Comparison of ENCODE assay signal across 9 cellular contexts in genomic region chr4:182145360-182145905, GRCh38.
DNase-seq lines count a peak whose midpoint lies in the region; ATAC-seq and TF ChIP-seq lines count a peak whose summit lies in the region.
"Had no signal": no experiment of that assay in that cellular context is flagged by ENCODE, and none has a peak within 500 bp of the region (broad histone marks: within the 10 kb centered on the region; RNA-seq: fewer than 3 reads in every experiment).

No MANE protein-coding gene starts in this region.

- no peak overlapping the region for H3K27ac Mint-ChIP-seq in activated CD4-positive, alpha-beta T cell treated with anti-CD3 and anti-CD28 coated beads for 36 hours

- H3K4me1 Mint-ChIP-seq in activated CD4-positive, alpha-beta T cell treated with anti-CD3 and anti-CD28 coated beads for 36 hours, result peaks cover 15% of the 10 kb centered on the region

- intact Hi-C loops in activated CD4-positive, alpha-beta T cell treated with anti-CD3 and anti-CD28 coated beads for 36 hours (cut with DNase I, micrococcal nuclease), result loop anchor here in 1 of 2 experiments (10.0 kb wide), 1 partner anchor 299 kb away; no protein-coding TSS in a partner anchor
- intact Hi-C loops in spleen (cut with DNase I; ENCODE audit: low total_unique reads), result no loop called here

- H3K4me3 Mint-ChIP-seq in activated CD4-positive, alpha-beta T cell treated with anti-CD3 and anti-CD28 coated beads for 36 hours, result peak overlapping the region; percentile 63

- no peaks in the 10 kb centered on the region for H3K9me3 Mint-ChIP-seq in activated CD4-positive, alpha-beta T cell treated with anti-CD3 and anti-CD28 coated beads for 36 hours (ENCODE audit: low read depth)

- TF ChIP-seq CTCF in foreskin keratinocyte (conservative IDR thresholded peaks at IDR 0.05) (no peak), spleen (IDR thresholded peaks at IDR 0.05 in 8 of 11, conservative IDR thresholded peaks at IDR 0.05 in 3 of 11) (no peak)

- ATAC-seq in activated CD4-positive, alpha-beta T cell treated with anti-CD3 and anti-CD28 coated beads for 36 hours, result no peak
- ATAC-seq in foreskin keratinocyte (no peak), HG02642 (IDR thresholded peaks at IDR 0.05; ENCODE audit: poor library complexity, unreplicated experiment) (no peak)
- ATAC-seq in activated CD4-positive, CD25-positive, alpha-beta regulatory T cell treated with anti-CD3 and anti-CD28 coated beads, Interleukin-2, amount 50 U/mL, for 24 hours, result no peak

- no peaks in the 10 kb centered on the region for H3K9me3 ChIP-seq in spleen

- H3K27me3 Mint-ChIP-seq in activated CD4-positive, alpha-beta T cell treated with anti-CD3 and anti-CD28 coated beads for 36 hours, result peaks cover 56% of the 10 kb centered on the region

- H3K27me3 ChIP-seq in foreskin keratinocyte (no peaks in the 10 kb centered on the region), spleen (replicated peaks in 1 of 7) (peaks cover 3 to 90% (median 54%) of the 10 kb centered on the region in 7 donors)

- 10 to 16% (median 11%) methylated on average over 11 of the region's 11 CpGs for WGBS in spleen, 5 donors

- H3K36me3 ChIP-seq in spleen, result no peaks in the 10 kb centered on the region

- no peak for TF ChIP-seq POLR2A in spleen (IDR thresholded peaks at IDR 0.05)

- DNase-seq in activated CD4-positive, alpha-beta T cell treated with anti-CD3 and anti-CD28 coated beads for 36 hours, result no peak
- DNase-seq in activated CD4-positive, alpha-beta T cell treated with anti-CD3 and anti-CD28 coated beads for 48 hours, result no peak
- peak; percentile 17 for DNase-seq in SK-N-DZ (ENCODE audit: low spot score)
- peak; percentile 26 to 62 for DNase-seq in foreskin keratinocyte
- no peak for DNase-seq in spleen
- DNase-seq in anterior cingulate cortex (lab: John Stamatoyannopoulos, UW), result no peak
- DNase-seq: SHP77 had no signal

- CTCF ChIA-PET in activated CD4-positive, alpha-beta T cell treated with anti-CD3 and anti-CD28 coated beads for 36 hours (lab: Charles Lee), result no interaction called here

- H3K4me3 ChIP-seq in spleen, result peak overlapping the region; percentile 16 to 72 (median 49)

- H3K27ac ChIP-seq in foreskin keratinocyte (peak overlapping the region; percentile 95), spleen (peak overlapping the region in 5 of 8 donors; percentile 34 to 82 (median 71))

- POLR2A ChIA-PET in activated CD4-positive, alpha-beta T cell treated with anti-CD3 and anti-CD28 coated beads for 36 hours (lab: Charles Lee), result no interaction called here

- peaks cover 16% of the 10 kb centered on the region for H3K4me1 ChIP-seq in foreskin keratinocyte
- peaks cover 0 to 40% (median 28%) of the 10 kb centered on the region in 6 donors for H3K4me1 ChIP-seq in spleen

- H3K36me3 Mint-ChIP-seq in activated CD4-positive, alpha-beta T cell treated with anti-CD3 and anti-CD28 coated beads for 36 hours (ENCODE audit: low read depth), result peaks cover 2% of the 10 kb centered on the region

Comparison
In these comparisons a context has a peak if more than half of its experiments do, and no peak if none do; other contexts are left out.
1. DNase-seq: peak in SK-N-DZ (single experiment) and foreskin keratinocyte (2 of 2); none in activated CD4-positive, alpha-beta T cell treated with anti-CD3 and anti-CD28 coated beads for 36 hours (single experiment), activated CD4-positive, alpha-beta T cell treated with anti-CD3 and anti-CD28 coated beads for 48 hours (single experiment), spleen (single experiment) and anterior cingulate cortex (0 of 58).